Comparison of ENCODE assay signal across 16 cellular contexts in genomic region chr2:96514521-96514920, GRCh38. TPM values are rescaled to one million over a fixed set of nuclear protein-coding genes. Genes with fewer than 3 reads are reported as not detected.
"Had no signal": no experiment of that assay in that cellular context is flagged by ENCODE, and none has a peak within 500 bp of the region (broad histone marks: within the 10 kb centered on the region; RNA-seq: fewer than 3 reads in every experiment).

No MANE protein-coding gene starts in this region.

- H3K4me3 Mint-ChIP-seq: activated naive CD4-positive, alpha-beta T cell treated with anti-CD3 and anti-CD28 coated beads for 36 hours; activated T-helper 1 cell treated with anti-CD3 and anti-CD28 coated beads, Interleukin-12 subunit alpha, Interleukin-12 subunit beta, Interleukin-2, Interleukin-4 antibody, amounts not matched to agents 30 ng/mL and 10 ng/mL and 1 ng/mL, durations not matched to agents 14 hours and 24 hours and 36 hours; nephron progenitor cell had no signal

- H3K4me3 ChIP-seq: sigmoid colon had no signal

- H3K27ac ChIP-seq: sigmoid colon had no signal

- ATAC-seq: activated CD4-positive, CD25-positive, alpha-beta regulatory T cell treated with anti-CD3 and anti-CD28 coated beads, Interleukin-2, amount 50 U/mL, for 24 hours; stimulated activated naive CD8-positive, alpha-beta T cell treated with anti-CD3 and anti-CD28 coated beads, Interleukin-15, Interleukin-2, amounts not matched to agents 100 U/mL and 50 U/mL, for 24 hours had no signal

- H3K36me3 ChIP-seq: sigmoid colon had no signal

- H3K27me3 ChIP-seq: sigmoid colon had no signal

- DNase-seq: activated CD4-positive, alpha-beta T cell treated with anti-CD3 and anti-CD28 coated beads, Interleukin-2, amount 50 U/mL, for 4 hours; activated naive CD4-positive, alpha-beta T cell treated with anti-CD3 and anti-CD28 coated beads for 36 hours; central memory CD4-positive, alpha-beta T cell; cortex of kidney; effector memory CD4-positive, alpha-beta T cell; erythroblast; nephron progenitor cell; sigmoid colon; stimulated activated CD4-positive, alpha-beta T cell treated with anti-CD3 and anti-CD28 coated beads, Interleukin-12 subunit alpha, Interleukin-12 subunit beta, amount 100 ng/mL, for 4 hours; stimulated activated naive CD8-positive, alpha-beta T cell treated with anti-CD3 and anti-CD28 coated beads, Interleukin-15, Interleukin-2, amounts not matched to agents 100 U/mL and 50 U/mL, for 24 hours; T-helper 2 cell had no signal

- H3K27ac Mint-ChIP-seq: activated naive CD4-positive, alpha-beta T cell treated with anti-CD3 and anti-CD28 coated beads for 36 hours; activated T-helper 1 cell treated with anti-CD3 and anti-CD28 coated beads, Interleukin-12 subunit alpha, Interleukin-12 subunit beta, Interleukin-2, Interleukin-4 antibody, amounts not matched to agents 30 ng/mL and 10 ng/mL and 1 ng/mL, durations not matched to agents 14 hours and 24 hours and 36 hours; nephron progenitor cell had no signal

- H3K4me1 Mint-ChIP-seq: nephron progenitor cell had no signal

RNA-seq across cellular contexts. Expression of gene NEURL3, which starts 9.4 kb away (rescaled TPM):
- total RNA-seq: pulmonary artery endothelial cell, temporal lobe, urinary bladder had no signal
